Comparison of ENCODE assay signal across 26 cellular contexts in the genomic region with DNA sequence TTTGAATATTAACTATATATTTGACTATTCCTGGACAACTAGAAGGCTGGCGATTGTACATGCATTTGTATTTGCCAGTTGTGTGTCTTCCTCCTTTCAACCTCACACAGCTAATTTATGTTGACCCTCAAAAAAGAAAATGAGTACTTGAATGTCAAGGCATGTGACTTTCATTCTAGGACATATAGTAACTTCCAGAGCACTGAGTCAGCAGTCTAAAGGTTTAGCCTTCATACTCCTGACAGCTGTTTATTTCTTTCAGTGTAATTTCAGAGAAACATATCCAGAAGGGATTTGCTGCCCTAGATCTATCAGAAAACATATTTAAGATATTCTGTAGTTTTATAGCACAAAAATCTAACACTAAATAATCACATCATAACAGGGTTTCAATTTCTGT.
"Had no signal": no experiment of that assay in that cellular context is flagged by ENCODE, and none has a peak within 500 bp of the region (broad histone marks: within the 10 kb centered on the region; RNA-seq: fewer than 3 reads in every experiment).

No MANE protein-coding gene starts in this region.

- H3K4me1 ChIP-seq: left ventricle myocardium inferior, neural progenitor cell, spleen, suprapubic skin, tibial artery, upper lobe of right lung had no signal

- H3K4me2 ChIP-seq: neural progenitor cell had no signal

- H3K4me3 ChIP-seq: left ventricle myocardium inferior, lung, neural progenitor cell, ovary, spleen, suprapubic skin, thoracic aorta, tibial artery, upper lobe of right lung had no signal

- ATAC-seq: natural killer cell; right cardiac atrium; sciatic nerve; stimulated activated effector memory CD8-positive, alpha-beta T cell treated with anti-CD3 and anti-CD28 coated beads, Interleukin-12 subunit alpha, Interleukin-12 subunit beta, amount 100 ng/mL, for 72 hours; upper lobe of right lung had no signal

- H3K9me3 Mint-ChIP-seq: natural killer cell; nephron progenitor cell; neural progenitor cell; stimulated activated effector memory CD8-positive, alpha-beta T cell treated with anti-CD3 and anti-CD28 coated beads, Interleukin-12 subunit alpha, Interleukin-12 subunit beta, amount 100 ng/mL, for 72 hours; stimulated activated naive CD8-positive, alpha-beta T cell treated with anti-CD3 and anti-CD28 coated beads, Interleukin-15, Interleukin-2, amounts not matched to agents 100 ng/mL and 50 ng/mL, for 24 hours had no signal

- H2AFZ ChIP-seq: neural progenitor cell had no signal

- DNase-seq: hippocampal formation; left ventricle myocardium inferior; mesendoderm; naive B cell; natural killer cell; nephron progenitor cell; occipital lobe; ovary; right cardiac atrium; small intestine; spleen; stimulated activated CD4-positive, alpha-beta T cell treated with anti-CD3 and anti-CD28 coated beads, Interleukin-4, amount 100 ng/mL, for 24 hours; stimulated activated naive CD4-positive, alpha-beta T cell; tibial artery; trophoblast cell; upper lobe of right lung had no signal

- H3K4me1 Mint-ChIP-seq: mesothelial cell of epicardium; naive B cell; natural killer cell; nephron progenitor cell; neural progenitor cell; stimulated activated effector memory CD8-positive, alpha-beta T cell treated with anti-CD3 and anti-CD28 coated beads, Interleukin-12 subunit alpha, Interleukin-12 subunit beta, amount 100 ng/mL, for 72 hours had no signal

- H3K4me3 Mint-ChIP-seq: mesothelial cell of epicardium; naive B cell; natural killer cell; nephron progenitor cell; neural progenitor cell; stimulated activated effector memory CD8-positive, alpha-beta T cell treated with anti-CD3 and anti-CD28 coated beads, Interleukin-12 subunit alpha, Interleukin-12 subunit beta, amount 100 ng/mL, for 72 hours; stimulated activated naive CD8-positive, alpha-beta T cell treated with anti-CD3 and anti-CD28 coated beads, Interleukin-15, Interleukin-2, amounts not matched to agents 100 ng/mL and 50 ng/mL, for 24 hours had no signal

- H3K36me3 Mint-ChIP-seq: naive B cell; natural killer cell; neural progenitor cell; stimulated activated effector memory CD8-positive, alpha-beta T cell treated with anti-CD3 and anti-CD28 coated beads, Interleukin-12 subunit alpha, Interleukin-12 subunit beta, amount 100 ng/mL, for 72 hours had no signal

- H3K27ac Mint-ChIP-seq: mesothelial cell of epicardium; naive B cell; natural killer cell; nephron progenitor cell; neural progenitor cell; progenitor cell of endocrine pancreas; stimulated activated effector memory CD8-positive, alpha-beta T cell treated with anti-CD3 and anti-CD28 coated beads, Interleukin-12 subunit alpha, Interleukin-12 subunit beta, amount 100 ng/mL, for 72 hours; stimulated activated naive CD8-positive, alpha-beta T cell treated with anti-CD3 and anti-CD28 coated beads, Interleukin-15, Interleukin-2, amounts not matched to agents 100 ng/mL and 50 ng/mL, for 24 hours had no signal

- H3K27me3 ChIP-seq: neural progenitor cell, neutrophil, ovary, suprapubic skin, upper lobe of right lung had no signal

- H3K27ac ChIP-seq: left ventricle myocardium inferior, neural progenitor cell, neutrophil, ovary, spleen, suprapubic skin, thoracic aorta, tibial artery, upper lobe of right lung had no signal

- H3K9ac ChIP-seq: neural progenitor cell had no signal

- H3K9me3 ChIP-seq: left ventricle myocardium inferior, neutrophil, ovary, spleen, suprapubic skin, thoracic aorta, tibial artery, upper lobe of right lung had no signal

- H3K36me3 ChIP-seq: left ventricle myocardium inferior, neural progenitor cell, neutrophil, ovary, spleen, suprapubic skin, thoracic aorta, tibial artery, upper lobe of right lung had no signal
